ENCODE assay signal across 1 cellular context in the genomic region with DNA sequence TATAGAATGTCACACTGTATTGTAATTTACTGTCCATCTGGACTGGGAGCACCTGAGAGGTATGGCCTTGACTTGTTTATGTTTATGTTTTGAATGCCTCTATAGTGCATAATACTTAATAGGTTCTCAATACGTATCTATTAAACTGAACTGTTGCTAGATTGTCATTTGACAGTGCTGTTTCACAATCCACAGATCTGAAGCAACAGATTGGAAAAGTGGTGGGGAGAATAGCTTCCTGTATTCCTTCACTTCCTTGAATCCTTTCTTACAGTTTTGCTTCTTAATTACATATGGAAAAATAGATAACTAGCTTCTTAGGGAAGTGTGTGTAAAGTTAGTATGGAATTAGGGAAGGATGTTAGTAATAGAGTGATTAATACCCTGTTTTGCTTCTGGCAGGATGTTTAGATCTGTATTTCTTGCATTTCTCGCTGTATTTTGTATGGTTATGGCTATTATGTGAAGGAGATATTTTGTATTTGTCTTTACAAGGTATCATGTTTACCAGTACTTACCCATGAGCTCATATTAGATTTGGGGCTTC.
TF ChIP-seq lines count a peak whose summit lies in the region.

No MANE protein-coding gene starts in this region.

TF ChIP-seq in HepG2, 621 proteins besides CTCF, POLR2A, EP300 and RAD21:
- TF ChIP-seq ZNF781 (CRISPR knock-in tag; IDR thresholded peaks at IDR 0.05; ENCODE audit: borderline replicate concordance, not compliant biosample characterization) (no peak), CEBPB (IDR thresholded peaks at IDR 0.05; ENCODE audit: borderline replicate concordance, low read depth, low read length) (peak; percentile 56), ZNF264 (CRISPR knock-in tag; IDR thresholded peaks at IDR 0.05) (peak; percentile 74)
